17 cellular contexts compared by ENCODE assay signal in the genomic region with DNA sequence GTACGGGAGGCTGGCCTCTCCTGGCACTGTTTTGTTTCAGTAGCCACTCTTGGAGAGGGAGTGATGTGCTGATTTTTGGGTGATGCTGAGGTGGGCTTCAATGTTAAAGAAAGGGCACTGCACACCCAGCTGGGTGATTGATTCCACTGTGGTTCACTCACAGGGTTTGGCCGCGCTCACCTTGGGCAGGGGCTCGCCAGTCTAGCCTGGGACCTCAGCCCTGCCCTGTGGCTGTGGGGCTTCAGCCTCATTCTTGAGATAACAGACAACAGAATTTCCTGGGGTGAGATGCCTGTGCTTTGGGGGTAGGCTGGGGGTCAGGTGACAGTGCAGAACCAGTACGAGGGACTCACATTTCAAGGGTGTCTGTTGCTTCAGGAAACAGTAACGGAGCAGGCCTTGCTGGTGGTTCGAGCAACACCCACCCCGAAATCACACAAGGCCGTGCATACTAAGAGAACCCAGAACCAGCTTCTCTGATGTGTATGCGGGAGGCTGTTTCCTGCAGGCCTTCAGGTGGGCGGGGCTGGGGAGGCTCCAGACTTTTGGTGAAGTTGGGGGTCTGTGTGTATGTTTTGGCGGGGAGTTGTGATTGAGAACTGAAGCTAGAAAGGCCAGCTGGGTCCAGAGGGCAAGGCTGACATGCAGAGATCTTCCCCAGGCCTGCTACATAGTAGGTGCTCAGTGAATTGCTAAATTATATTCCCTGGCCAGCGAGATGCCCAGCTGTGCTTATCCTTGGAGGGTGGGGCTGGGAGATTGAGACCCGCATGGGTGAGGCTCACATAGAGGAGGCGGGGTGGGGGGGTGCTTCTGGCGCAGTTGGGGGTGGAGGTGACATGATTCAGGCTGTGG. TPM values are rescaled to one million over a fixed set of nuclear protein-coding genes. Genes with fewer than 3 reads are reported as not detected.
DNase-seq lines count a peak whose midpoint lies in the region; ATAC-seq and TF ChIP-seq lines count a peak whose summit lies in the region.
"Had no signal": no experiment of that assay in that cellular context is flagged by ENCODE, and none has a peak within 500 bp of the region (broad histone marks: within the 10 kb centered on the region; RNA-seq: fewer than 3 reads in every experiment).

No MANE protein-coding gene starts in this region.

- H3K36me3 Mint-ChIP-seq in CD4-positive, alpha-beta T cell (ENCODE audit: low read depth): no peaks in the 10 kb centered on the region
- no peaks in the 10 kb centered on the region for H3K36me3 Mint-ChIP-seq in neural crest cell (ENCODE audit: low read depth)
- H3K36me3 Mint-ChIP-seq: activated naive CD8-positive, alpha-beta T cell; mesothelial cell of epicardium had no signal

- no peak for ATAC-seq in CD4-positive, alpha-beta T cell (ENCODE audit: poor library complexity)
- ATAC-seq in left colon: no peak
- ATAC-seq: pancreas had no signal

- H3K27ac ChIP-seq in CD4-positive, alpha-beta T cell (ENCODE audit: low read depth, low read length): no peak overlapping the region
- H3K27ac ChIP-seq in angular gyrus (ENCODE audit: low read depth, low read length): peak overlapping the region; percentile 83
- H3K27ac ChIP-seq: epithelial cell of prostate, pancreas had no signal

- POLR2A ChIA-PET in CD4-positive, alpha-beta T cell (lab: Charles Lee): no interaction called here

- no peaks in the 10 kb centered on the region for H3K27me3 Mint-ChIP-seq in CD4-positive, alpha-beta T cell
- peaks cover 4% of the 10 kb centered on the region for H3K27me3 Mint-ChIP-seq in neural crest cell (ENCODE audit: low read depth)
- H3K27me3 Mint-ChIP-seq: activated naive CD8-positive, alpha-beta T cell had no signal

- peaks cover 29% of the 10 kb centered on the region for H3K4me1 Mint-ChIP-seq in CD4-positive, alpha-beta T cell (ENCODE audit: low read depth)
- peaks cover 64% of the 10 kb centered on the region for H3K4me1 Mint-ChIP-seq in neural crest cell

- CTCF ChIA-PET in CD4-positive, alpha-beta T cell (lab: Charles Lee): interaction anchor here (0.6 kb wide), 2 partner anchors 315 to 567 kb away, joined by 3 to 4 read pairs; no protein-coding TSS in a partner anchor

- no peaks in the 10 kb centered on the region for H3K9me3 Mint-ChIP-seq in CD4-positive, alpha-beta T cell
- no peaks in the 10 kb centered on the region for H3K9me3 Mint-ChIP-seq in neural crest cell
- H3K9me3 Mint-ChIP-seq: mesothelial cell of epicardium had no signal

- no peak for DNase-seq in CD4-positive, alpha-beta T cell
- DNase-seq in GM12864 (ENCODE audit: low read depth) (peak; percentile 7), neural crest cell (ENCODE audit: low read depth, low spot score) (no peak), left colon (no peak), amygdala (lab: John Stamatoyannopoulos, UW) (no peak), head of caudate nucleus (no peak)
- DNase-seq: activated CD8-positive, alpha-beta memory T cell treated with anti-CD3 and anti-CD28 coated beads, Interleukin-2, amount 50 U/mL, for 48 hours; Kasumi-1; NCI-H1694; pancreas; SJCRH30; stimulated activated naive CD4-positive, alpha-beta T cell had no signal

- intact Hi-C loops in CD4-positive, alpha-beta T cell (cut with DNase I, micrococcal nuclease): loop anchor here in 1 of 2 experiments (2.0 kb wide), 1 partner anchor 279 kb away; no protein-coding TSS in a partner anchor
- intact Hi-C loops in left colon (cut with DNase I, micrococcal nuclease) (loop anchor here in 1 of 2 donors (2.0 kb wide), 1 partner anchor 61 kb away; no protein-coding TSS in a partner anchor), head of caudate nucleus (cut with DNase I) (no loop called here)

- H3K27me3 ChIP-seq in CD4-positive, alpha-beta T cell (ENCODE audit: control insufficient read depth, insufficient read depth, low read length): no peaks in the 10 kb centered on the region
- H3K27me3 ChIP-seq: pancreas, SJCRH30 had no signal

- no peak overlapping the region for H3K4me3 ChIP-seq in GM12864 (ENCODE audit: low read depth, low read length)
- H3K4me3 ChIP-seq: pancreas, SJCRH30, smooth muscle cell had no signal

- TF ChIP-seq CTCF in CD4-positive, alpha-beta T cell (IDR thresholded peaks at IDR 0.05): no peak
- no peak for TF ChIP-seq CTCF in GM12864 (IDR thresholded peaks at IDR 0.05; ENCODE audit: low read depth, low read length, missing control alignments)
- TF ChIP-seq CTCF in neural crest cell (conservative IDR thresholded peaks at IDR 0.05): no peak

- H3K9me3 ChIP-seq in CD4-positive, alpha-beta T cell (ENCODE audit: control insufficient read depth, low read length): no peaks in the 10 kb centered on the region
- H3K9me3 ChIP-seq: pancreas, SJCRH30 had no signal

- H3K27ac Mint-ChIP-seq in CD4-positive, alpha-beta T cell: peak overlapping the region; percentile 83
- H3K27ac Mint-ChIP-seq in neural crest cell (ENCODE audit: unreplicated experiment): no peak overlapping the region
- H3K27ac Mint-ChIP-seq: activated naive CD8-positive, alpha-beta T cell; mesothelial cell of epicardium had no signal

- peak overlapping the region; percentile 66 for H3K4me3 Mint-ChIP-seq in CD4-positive, alpha-beta T cell
- peak overlapping the region; percentile 15 for H3K4me3 Mint-ChIP-seq in neural crest cell
- H3K4me3 Mint-ChIP-seq: activated naive CD8-positive, alpha-beta T cell; mesothelial cell of epicardium had no signal

RNA-seq across cellular contexts. Expression of gene SMOX, which starts 21.0 kb away (rescaled TPM):
- total RNA-seq in CD4-positive, alpha-beta T cell: 1 to 10 TPM; 1.0 to 2.4 TPM
- 18.3 and 24.3 TPM in 2 replicates for total RNA-seq in neural crest cell
- total RNA-seq in left colon: 1 to 10 TPM; 4.9 to 7.2 TPM
